In genomic region chr3:105759442-105760078, GRCh38 we compare ENCODE assay signal across 23 cellular contexts.
DNase-seq lines count a peak whose midpoint lies in the region; ATAC-seq and TF ChIP-seq lines count a peak whose summit lies in the region.
"Had no signal": no experiment of that assay in that cellular context is flagged by ENCODE, and none has a peak within 500 bp of the region (broad histone marks: within the 10 kb centered on the region; RNA-seq: fewer than 3 reads in every experiment).

No MANE protein-coding gene starts in this region.

- H3K27ac Mint-ChIP-seq in stimulated activated naive B cell treated with anti-CD40 and anti-IgM and Interleukin-4, amounts not matched to agents 10 μg/mL and 1 μg/mL and 100 μg/mL, for 72 hours: no peak overlapping the region
- H3K27ac Mint-ChIP-seq: dendritic cell treated with granulocyte-macrophage colony-stimulating factor and Interleukin-4, amounts not matched to agents 40 ng/mL and 50 ng/mL, for 4 days; IgD-negative memory B cell; progenitor cell of endocrine pancreas; WTC11 had no signal

- TF ChIP-seq CTCF in heart left ventricle (IDR thresholded peaks at IDR 0.05) (no peak), sigmoid colon (IDR thresholded peaks at IDR 0.05) (no peak)

- H3K4me3 Mint-ChIP-seq in stimulated activated naive B cell treated with anti-CD40 and anti-IgM and Interleukin-4, amounts not matched to agents 10 μg/mL and 1 μg/mL and 100 μg/mL, for 72 hours: no peak overlapping the region
- H3K4me3 Mint-ChIP-seq: CD14-positive monocyte; dendritic cell treated with granulocyte-macrophage colony-stimulating factor and Interleukin-4, amounts not matched to agents 40 ng/mL and 50 ng/mL, for 4 days; IgD-negative memory B cell; neural crest cell; WTC11 had no signal

- ATAC-seq in heart left ventricle: peak; percentile 11 to 39 (median 37)
- ATAC-seq in esophagus mucosa: peak; percentile 23
- no peak for ATAC-seq in stimulated activated naive B cell treated with anti-CD40 and anti-IgM and Interleukin-4, amounts not matched to agents 10 μg/mL and 1 μg/mL and 100 μg/mL, for 72 hours (replicated peaks)
- ATAC-seq: left lung, WTC11 had no signal

- H3K9me3 ChIP-seq in heart left ventricle (peaks cover 0 to 22% (median 7%) of the 10 kb centered on the region in 12 donors), sigmoid colon (peaks cover 0 to 5% (median 0%) of the 10 kb centered on the region in 4 donors)
- H3K9me3 ChIP-seq: testis had no signal

- WGBS in heart left ventricle, 4 donors: 96 to 100% (median 98%) methylated on average over 1 to 6 of the region's 6 CpGs
- WGBS in sigmoid colon, 2 donors: 97 to 99% methylated on average over 6 of the region's 6 CpGs

- no peak overlapping the region for H3K27ac ChIP-seq in heart left ventricle
- H3K27ac ChIP-seq in sigmoid colon: no peak overlapping the region
- H3K27ac ChIP-seq: left lung, testis had no signal

- H3K4me3 ChIP-seq in heart left ventricle (no peak overlapping the region), sigmoid colon (no peak overlapping the region)
- H3K4me3 ChIP-seq: left lung, testis had no signal

- DNase-seq in heart left ventricle: no peak
- no peak for DNase-seq in cardiac septum (ENCODE audit: low spot score)
- DNase-seq in UCSD-AML1 (lab: John Stamatoyannopoulos, UW; ENCODE audit: unreplicated experiment): peak; percentile 6
- peak; percentile 57 for DNase-seq in sigmoid colon
- no peak for DNase-seq in Kasumi-1 (lab: John Stamatoyannopoulos, UW)
- DNase-seq in occipital lobe (lab: John Stamatoyannopoulos, UW): no peak
- no peak for DNase-seq in stimulated activated naive B cell treated with anti-CD40 and anti-IgM and Interleukin-4, amounts not matched to agents 10 μg/mL and 1 μg/mL and 100 μg/mL, for 72 hours
- DNase-seq: activated CD8-positive, alpha-beta memory T cell treated with anti-CD3 and anti-CD28 coated beads for 24 hours; DMS153; NCI-H1417 treated with DMSO at 0.1 percent for 48 hours; NCI-H2107; NCI-H510A treated with DMSO at 0.1 percent for 48 hours; stimulated activated CD4-positive, alpha-beta T cell treated with anti-CD3 and anti-CD28 coated beads, Interleukin-1b, Interleukin-23, amount 100 ng/mL, for 48 hours; T-helper 9 cell; testis had no signal

- peaks cover 37 to 44% of the 10 kb centered on the region in 2 donors for H3K36me3 Mint-ChIP-seq in stimulated activated naive B cell treated with anti-CD40 and anti-IgM and Interleukin-4, amounts not matched to agents 10 μg/mL and 1 μg/mL and 100 μg/mL, for 72 hours

- peaks cover 12 to 16% of the 10 kb centered on the region in 2 donors for H3K4me1 Mint-ChIP-seq in stimulated activated naive B cell treated with anti-CD40 and anti-IgM and Interleukin-4, amounts not matched to agents 10 μg/mL and 1 μg/mL and 100 μg/mL, for 72 hours
- H3K4me1 Mint-ChIP-seq: neural crest cell had no signal

- peaks cover 13 to 18% of the 10 kb centered on the region in 2 donors for H3K9me3 Mint-ChIP-seq in stimulated activated naive B cell treated with anti-CD40 and anti-IgM and Interleukin-4, amounts not matched to agents 10 μg/mL and 1 μg/mL and 100 μg/mL, for 72 hours

- intact Hi-C loops in heart left ventricle (cut with DNase I): no loop called here
- intact Hi-C loops in cardiac septum (cut with DNase I): no loop called here
- intact Hi-C loops in sigmoid colon (cut with DNase I): no loop called here

- peaks cover 0 to 30% (median 11%) of the 10 kb centered on the region in 9 donors for H3K36me3 ChIP-seq in heart left ventricle
- peaks cover 0 to 7% (median 1%) of the 10 kb centered on the region in 4 donors for H3K36me3 ChIP-seq in sigmoid colon

- no peaks in the 10 kb centered on the region for H3K27me3 Mint-ChIP-seq in stimulated activated naive B cell treated with anti-CD40 and anti-IgM and Interleukin-4, amounts not matched to agents 10 μg/mL and 1 μg/mL and 100 μg/mL, for 72 hours
- H3K27me3 Mint-ChIP-seq: dendritic cell treated with granulocyte-macrophage colony-stimulating factor and Interleukin-4, amounts not matched to agents 40 ng/mL and 50 ng/mL, for 4 days; IgD-negative memory B cell; progenitor cell of endocrine pancreas had no signal

- TF ChIP-seq EP300 in sigmoid colon (IDR thresholded peaks at IDR 0.05): no peak

- H3K4me1 ChIP-seq in heart left ventricle (peaks cover 0 to 28% (median 6%) of the 10 kb centered on the region in 12 donors), sigmoid colon (peaks cover 0 to 3% (median 0%) of the 10 kb centered on the region in 4 donors)
- H3K4me1 ChIP-seq: left lung, testis had no signal

- no peak for TF ChIP-seq POLR2A in heart left ventricle (IDR thresholded peaks at IDR 0.05)
- TF ChIP-seq POLR2A in sigmoid colon (IDR thresholded peaks at IDR 0.05): no peak

- H3K27me3 ChIP-seq in heart left ventricle: no peaks in the 10 kb centered on the region
- H3K27me3 ChIP-seq in sigmoid colon: no peaks in the 10 kb centered on the region
- H3K27me3 ChIP-seq: left lung, testis had no signal

Comparison
In these comparisons a context has a peak if more than half of its experiments do, and no peak if none do; other contexts are left out.
1. ATAC-seq: peak in heart left ventricle (4 of 4) and esophagus mucosa (single experiment); none in stimulated activated naive B cell treated with anti-CD40 and anti-IgM and Interleukin-4, amounts not matched to agents 10 μg/mL and 1 μg/mL and 100 μg/mL, for 72 hours (0 of 2).
2. DNase-seq: peak in UCSD-AML1 (single experiment) and sigmoid colon (single experiment); none in heart left ventricle (0 of 5), cardiac septum (single experiment), Kasumi-1 (0 of 2), occipital lobe (single experiment) and stimulated activated naive B cell treated with anti-CD40 and anti-IgM and Interleukin-4, amounts not matched to agents 10 μg/mL and 1 μg/mL and 100 μg/mL, for 72 hours (single experiment).